ENCODE assay signal across 11 cellular contexts in the genomic region with DNA sequence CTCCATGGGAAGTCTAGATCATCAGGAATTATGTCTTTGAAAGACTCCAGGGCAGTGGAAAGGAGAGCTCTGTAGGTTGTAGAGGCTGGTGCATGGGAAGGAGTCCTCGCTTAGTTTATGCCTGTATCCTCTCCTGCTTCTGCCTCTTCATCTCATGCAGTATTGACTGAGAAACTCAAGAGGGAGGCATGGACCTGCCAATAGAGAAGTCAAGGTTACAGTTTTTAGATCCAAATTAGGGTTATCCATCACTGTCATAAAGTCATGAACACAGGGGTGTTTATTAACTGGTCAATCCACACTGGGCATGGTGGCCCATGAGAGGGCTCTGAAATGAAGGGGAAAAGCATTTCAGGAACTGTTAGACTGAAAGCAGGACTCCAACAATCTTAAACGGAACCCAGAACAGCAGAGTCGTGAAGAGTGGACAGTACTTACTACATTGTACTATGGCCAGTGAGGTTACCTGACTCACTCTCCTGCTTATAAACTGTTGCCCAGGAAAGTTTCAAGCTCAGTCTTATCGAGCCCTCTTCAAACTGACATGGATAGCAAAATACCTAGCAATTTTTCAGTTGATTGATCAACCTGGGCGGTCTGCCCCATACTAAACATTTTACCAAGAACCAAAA. TPM values are rescaled to one million over a fixed set of nuclear protein-coding genes. Genes with fewer than 3 reads are reported as not detected.
DNase-seq lines count a peak whose midpoint lies in the region; ATAC-seq and TF ChIP-seq lines count a peak whose summit lies in the region.
"Had no signal": no experiment of that assay in that cellular context is flagged by ENCODE, and none has a peak within 500 bp of the region (broad histone marks: within the 10 kb centered on the region; RNA-seq: fewer than 3 reads in every experiment).

No MANE protein-coding gene starts in this region.

- RAD21 ChIA-PET in HCT116 (lab: Charles Lee; ENCODE audit: low non-redundant PET in 1 of 2, low total read pairs in 2 of 2, uncharacterized antibody in 2 of 2, unreplicated experiment in 2 of 2) = no interaction called here

- H3K9ac ChIP-seq in HCT116 (ENCODE audit: low read length) = no peak overlapping the region

- intact Hi-C loops in HCT116 (cut with micrococcal nuclease) (loop anchor here (10.0 kb wide), 1 partner anchor 140 kb away; no protein-coding TSS in a partner anchor), ascending aorta (cut with DNase I) (no loop called here)
- intact Hi-C loops in naive thymus-derived CD4-positive, alpha-beta T cell (cut with micrococcal nuclease) = loop anchor here in 1 of 2 donors (1.0 to 10.0 kb wide), 3 partner anchors 71 to 830 kb away; no protein-coding TSS in a partner anchor

- TF ChIP-seq RAD21 in HCT116 (IDR thresholded peaks at IDR 0.05; ENCODE audit: low read depth) = peak; percentile 36; the same call in 1 of the 2 replicates

- H3K27ac ChIP-seq in HCT116 (ENCODE audit: low read depth, low read length) (no peak overlapping the region), ascending aorta (no peak overlapping the region)
- no peak overlapping the region for H3K27ac ChIP-seq in naive thymus-derived CD4-positive, alpha-beta T cell (ENCODE audit: low read depth, low read length)
- H3K27ac ChIP-seq: brain microvascular endothelial cell, HL-60 had no signal

- DNase-seq in NCI-H146 (lab: John Stamatoyannopoulos, UW) (peak; percentile 38), NCI-H146 treated with DMSO at 0.1 percent for 48 hours (lab: John Stamatoyannopoulos, UW; ENCODE audit: unreplicated experiment) (no peak), HCT116 (ENCODE audit: low read depth, low spot score) (no peak), NCI-H69 (lab: John Stamatoyannopoulos, UW) (peak; percentile 43), ascending aorta (ENCODE audit: low spot score in 2 of 2) (no peak), NCI-H2081 treated with DMSO at 0.1 percent for 48 hours (lab: John Stamatoyannopoulos, UW) (no peak)
- peak in 4 of 9 donors; percentile 13 to 31 (median 22) for DNase-seq in naive thymus-derived CD4-positive, alpha-beta T cell
- DNase-seq: brain microvascular endothelial cell, kidney glomerular epithelial cell had no signal

- no peaks in the 10 kb centered on the region for H3K36me3 ChIP-seq in HCT116 (ENCODE audit: control insufficient read depth in 1 of 2, insufficient read depth in 2 of 2, low read length in 2 of 2)
- no peaks in the 10 kb centered on the region for H3K36me3 ChIP-seq in naive thymus-derived CD4-positive, alpha-beta T cell (ENCODE audit: control insufficient read depth in 2 of 3, insufficient read depth in 3 of 3, low read length in 3 of 3)
- no peaks in the 10 kb centered on the region for H3K36me3 ChIP-seq in ascending aorta
- H3K36me3 ChIP-seq: brain microvascular endothelial cell had no signal

- H3K4me1 ChIP-seq in HCT116 (ENCODE audit: control insufficient read depth in 1 of 2, insufficient read depth in 2 of 2, low read length in 2 of 2) = peaks cover 0 to 9% of the 10 kb centered on the region in 2 experiments; a peak in 1 of 4 replicates
- H3K4me1 ChIP-seq in naive thymus-derived CD4-positive, alpha-beta T cell (ENCODE audit: control insufficient read depth in 2 of 2, insufficient read depth in 2 of 2, low read length in 2 of 2) = no peaks in the 10 kb centered on the region
- H3K4me1 ChIP-seq in ascending aorta = no peaks in the 10 kb centered on the region

- TF ChIP-seq POLR2A in HCT116 (IDR thresholded peaks at IDR 0.05; ENCODE audit: borderline replicate concordance, extremely low read depth, insufficient read depth, insufficient read length) = no peak

- H3K4me1 Mint-ChIP-seq in naive thymus-derived CD4-positive, alpha-beta T cell = peaks cover 0 to 5% (median 0%) of the 10 kb centered on the region in 7 donors

- BruUV-seq in HCT116 (replicated peaks; lab: Mats Ljungman, UMichigan) = no TSS peak

- no peak overlapping the region for H3K4me2 ChIP-seq in HCT116 (ENCODE audit: low read length)

- H3K27me3 ChIP-seq in HCT116 (ENCODE audit: insufficient read depth, low read length) (no peaks in the 10 kb centered on the region), ascending aorta (no peaks in the 10 kb centered on the region)
- H3K27me3 ChIP-seq in naive thymus-derived CD4-positive, alpha-beta T cell (ENCODE audit: control insufficient read depth in 2 of 2, insufficient read depth in 2 of 2, low read length in 2 of 2) = no peaks in the 10 kb centered on the region
- H3K27me3 ChIP-seq: brain microvascular endothelial cell had no signal

- no peak overlapping the region for H3K27ac Mint-ChIP-seq in naive thymus-derived CD4-positive, alpha-beta T cell

- peaks cover 0 to 12% (median 10%) of the 10 kb centered on the region in 5 donors for H3K36me3 Mint-ChIP-seq in naive thymus-derived CD4-positive, alpha-beta T cell

- no peak overlapping the region for H2AFZ ChIP-seq in HCT116 (ENCODE audit: low read depth, low read length, poor library complexity, severe bottlenecking)

- H4K20me1 ChIP-seq in HCT116 (ENCODE audit: insufficient read depth) = no peaks in the 10 kb centered on the region

- POLR2A ChIA-PET in HCT116 (lab: Charles Lee) = no interaction called here
- POLR2A ChIA-PET in naive thymus-derived CD4-positive, alpha-beta T cell (lab: Charles Lee) = interaction anchor here (0.8 kb wide), 1 partner anchor 52 kb away, joined by 3 read pairs; no protein-coding TSS in a partner anchor

- H3K4me3 ChIP-seq in HCT116 (replicated peaks in 1 of 2; ENCODE audit: low read depth in 1 of 2, low read length in 2 of 2) (no peak overlapping the region), ascending aorta (no peak overlapping the region)
- no peak overlapping the region for H3K4me3 ChIP-seq in naive thymus-derived CD4-positive, alpha-beta T cell (ENCODE audit: low read length)

- peaks cover 3 to 20% (median 10%) of the 10 kb centered on the region in 5 donors for H3K27me3 Mint-ChIP-seq in naive thymus-derived CD4-positive, alpha-beta T cell

- ATAC-seq in HCT116 (no peak), HG02938 (IDR thresholded peaks at IDR 0.05; ENCODE audit: unreplicated experiment) (no peak)
- ATAC-seq in naive thymus-derived CD4-positive, alpha-beta T cell = peak; percentile 60

- H3K9me2 ChIP-seq in HCT116 (ENCODE audit: insufficient read depth) = no peaks in the 10 kb centered on the region

- CTCF ChIA-PET in HCT116 (lab: Charles Lee) = no interaction called here
- CTCF ChIA-PET in naive thymus-derived CD4-positive, alpha-beta T cell (lab: Charles Lee) = interaction anchor here (0.9 to 1.3 kb wide), 2 partner anchors 53 to 155 kb away, joined by 3 to 4 read pairs; no protein-coding TSS in a partner anchor

- H3K4me3 Mint-ChIP-seq in naive thymus-derived CD4-positive, alpha-beta T cell = no peak overlapping the region

- TF ChIP-seq CTCF in HCT116 (IDR thresholded peaks at IDR 0.05 in 2 of 3, conservative IDR thresholded peaks at IDR 0.05 in 1 of 3; ENCODE audit: borderline replicate concordance in 1 of 3, insufficient read depth in 1 of 3, low read depth in 2 of 3, low read length in 2 of 3) (peak in 1 of 3 experiments; percentile 7; a peak in 1 of 6 replicates), ascending aorta (IDR thresholded peaks at IDR 0.05) (peak in 1 of 3 experiments; percentile 6)

- no peaks in the 10 kb centered on the region for H3K79me2 ChIP-seq in HCT116 (ENCODE audit: insufficient read depth, low read length)

- peaks cover 7 to 24% (median 13%) of the 10 kb centered on the region in 11 donors for H3K9me3 Mint-ChIP-seq in naive thymus-derived CD4-positive, alpha-beta T cell

- H3K9me3 ChIP-seq in HCT116 (ENCODE audit: control insufficient read depth in 1 of 2, insufficient read depth in 1 of 2, low read depth in 1 of 2, low read length in 2 of 2) = no peaks in the 10 kb centered on the region
- peaks cover 0 to 5% (median 0%) of the 10 kb centered on the region in 3 experiments for H3K9me3 ChIP-seq in naive thymus-derived CD4-positive, alpha-beta T cell (ENCODE audit: control insufficient read depth in 2 of 3, low read length in 3 of 3)
- H3K9me3 ChIP-seq in ascending aorta = peaks cover 0 to 9% of the 10 kb centered on the region in 2 donors

TF ChIP-seq in HCT116, 20 proteins besides CTCF, POLR2A, EP300 and RAD21 (continues in another document):
- TF ChIP-seq CEBPB (IDR thresholded peaks at IDR 0.05; ENCODE audit: low read depth) (no peak), ZFX (IDR thresholded peaks at IDR 0.05) (no peak), FOSL1 (IDR thresholded peaks at IDR 0.05; ENCODE audit: low read depth) (no peak), POLR2AphosphoS5 (IDR thresholded peaks at IDR 0.05; ENCODE audit: low read depth, low read length) (no peak), CBX3 (IDR thresholded peaks at IDR 0.05; ENCODE audit: low read depth) (no peak)
- TF ChIP-seq, protein P1, sequence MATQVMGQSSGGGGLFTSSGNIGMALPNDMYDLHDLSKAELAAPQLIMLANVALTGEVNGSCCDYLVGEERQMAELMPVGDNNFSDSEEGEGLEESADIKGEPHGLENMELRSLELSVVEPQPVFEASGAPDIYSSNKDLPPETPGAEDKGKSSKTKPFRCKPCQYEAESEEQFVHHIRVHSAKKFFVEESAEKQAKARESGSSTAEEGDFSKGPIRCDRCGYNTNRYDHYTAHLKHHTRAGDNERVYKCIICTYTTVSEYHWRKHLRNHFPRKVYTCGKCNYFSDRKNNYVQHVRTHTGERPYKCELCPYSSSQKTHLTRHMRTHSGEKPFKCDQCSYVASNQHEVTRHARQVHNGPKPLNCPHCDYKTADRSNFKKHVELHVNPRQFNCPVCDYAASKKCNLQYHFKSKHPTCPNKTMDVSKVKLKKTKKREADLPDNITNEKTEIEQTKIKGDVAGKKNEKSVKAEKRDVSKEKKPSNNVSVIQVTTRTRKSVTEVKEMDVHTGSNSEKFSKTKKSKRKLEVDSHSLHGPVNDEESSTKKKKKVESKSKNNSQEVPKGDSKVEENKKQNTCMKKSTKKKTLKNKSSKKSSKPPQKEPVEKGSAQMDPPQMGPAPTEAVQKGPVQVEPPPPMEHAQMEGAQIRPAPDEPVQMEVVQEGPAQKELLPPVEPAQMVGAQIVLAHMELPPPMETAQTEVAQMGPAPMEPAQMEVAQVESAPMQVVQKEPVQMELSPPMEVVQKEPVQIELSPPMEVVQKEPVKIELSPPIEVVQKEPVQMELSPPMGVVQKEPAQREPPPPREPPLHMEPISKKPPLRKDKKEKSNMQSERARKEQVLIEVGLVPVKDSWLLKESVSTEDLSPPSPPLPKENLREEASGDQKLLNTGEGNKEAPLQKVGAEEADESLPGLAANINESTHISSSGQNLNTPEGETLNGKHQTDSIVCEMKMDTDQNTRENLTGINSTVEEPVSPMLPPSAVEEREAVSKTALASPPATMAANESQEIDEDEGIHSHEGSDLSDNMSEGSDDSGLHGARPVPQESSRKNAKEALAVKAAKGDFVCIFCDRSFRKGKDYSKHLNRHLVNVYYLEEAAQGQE (IDR thresholded peaks at IDR 0.05; ENCODE audit: low read depth) = no peak

RNA-seq across cellular contexts. Expression of gene DHRS7, which starts 30.1 kb away (rescaled TPM):
- total RNA-seq in HCT116 (2021; ENCODE audit: unreplicated experiment) (43.8 TPM), ascending aorta (34.8 TPM)
- polyA plus RNA-seq in HCT116 (2012) = 49.7 and 61.4 TPM in 2 replicates
- 10 to 100 TPM; 29.9 to 50.9 (median 38.0) TPM for total RNA-seq in naive thymus-derived CD4-positive, alpha-beta T cell
- polyA plus RNA-seq in naive thymus-derived CD4-positive, alpha-beta T cell = 100 to 1,000 TPM; 108 to 118 TPM

RNA-seq across cellular contexts. Expression of gene PPM1A, which starts 53.7 kb away (rescaled TPM):
- total RNA-seq in HCT116 (2021; ENCODE audit: unreplicated experiment) (32.8 TPM), ascending aorta (25.0 TPM)
- polyA plus RNA-seq in HCT116 (2012) = 25.9 and 28.0 TPM in 2 replicates
- total RNA-seq in naive thymus-derived CD4-positive, alpha-beta T cell = 10 to 100 TPM; 42.0 to 71.4 (median 47.3) TPM
- polyA plus RNA-seq in naive thymus-derived CD4-positive, alpha-beta T cell = 10 to 100 TPM; 15.7 to 20.8 TPM

Comparison
In these comparisons a context has a peak if more than half of its experiments do, and no peak if none do; other contexts are left out.
1. DNase-seq: peak in NCI-H146 (single experiment) and NCI-H69 (single experiment); none in NCI-H146 treated with DMSO at 0.1 percent for 48 hours (single experiment), HCT116 (single experiment), ascending aorta (0 of 2) and NCI-H2081 treated with DMSO at 0.1 percent for 48 hours (single experiment).